In genomic region chr18:10249270-10249669, GRCh38 we compare ENCODE assay signal across 30 cellular contexts.
DNase-seq lines count a peak whose midpoint lies in the region; ATAC-seq and TF ChIP-seq lines count a peak whose summit lies in the region.
"Had no signal": no experiment of that assay in that cellular context is flagged by ENCODE, and none has a peak within 500 bp of the region (broad histone marks: within the 10 kb centered on the region; RNA-seq: fewer than 3 reads in every experiment).

No MANE protein-coding gene starts in this region.

- no peaks in the 10 kb centered on the region for H3K9me3 Mint-ChIP-seq in dendritic cell treated with granulocyte-macrophage colony-stimulating factor and Interleukin-4, amounts not matched to agents 40 ng/mL and 50 ng/mL, for 4 days
- H3K9me3 Mint-ChIP-seq: activated T-helper 2 cell treated with anti-CD3 and anti-CD28 coated beads, Interferon-gamma antibody, Interleukin-2, Interleukin-4, amounts not matched to agents 10 μg/mL and 5 μg/mL and 100 μg/mL, durations not matched to agents 14 hours and 24 hours and 36 hours; memory B cell had no signal

- H3K36me3 Mint-ChIP-seq in dendritic cell treated with granulocyte-macrophage colony-stimulating factor and Interleukin-4, amounts not matched to agents 40 ng/mL and 50 ng/mL, for 4 days (ENCODE audit: low read depth) = no peaks in the 10 kb centered on the region
- H3K36me3 Mint-ChIP-seq: memory B cell had no signal

- no peak for TF ChIP-seq CTCF in left ventricle myocardium inferior (IDR thresholded peaks at IDR 0.05; ENCODE audit: borderline replicate concordance)

- H3K27me3 Mint-ChIP-seq in dendritic cell treated with granulocyte-macrophage colony-stimulating factor and Interleukin-4, amounts not matched to agents 40 ng/mL and 50 ng/mL, for 4 days = peaks cover 10% of the 10 kb centered on the region
- H3K27me3 Mint-ChIP-seq: B cell, memory B cell had no signal

- no peak overlapping the region for H3K4me3 ChIP-seq in left ventricle myocardium inferior
- H3K4me3 ChIP-seq: breast epithelium, prostate gland, right lobe of liver, thyroid gland had no signal

- DNase-seq in left ventricle myocardium inferior (no peak), Right ventricle myocardium inferior (ENCODE audit: missing footprints) (no peak), NCI-H524 treated with DMSO at 0.1 percent for 48 hours (lab: John Stamatoyannopoulos, UW) (peak; percentile 20), NCI-H1417 treated with DMSO at 0.1 percent for 48 hours (lab: John Stamatoyannopoulos, UW) (no peak), posterior cingulate gyrus (no peak)
- DNase-seq: activated CD4-positive, alpha-beta T cell treated with anti-CD3 and anti-CD28 coated beads for 48 hours; activated CD8-positive, alpha-beta memory T cell treated with anti-CD3 and anti-CD28 coated beads for 24 hours; activated naive CD4-positive, alpha-beta T cell treated with anti-CD3 and anti-CD28 coated beads, Interleukin-2, amount 50 U/mL, for 16 hours; activated T-cell treated with anti-CD3 and anti-CD28 coated beads for 4 hours; hippocampal formation; left colon; NCI-H1092; NCI-H1930; NCI-H2171 treated with DMSO at 0.1 percent for 48 hours; NCI-H526 treated with DMSO at 0.1 percent for 48 hours; right lobe of liver; SIG-M5; T-helper 9 cell; thyroid gland had no signal

- ATAC-seq in Right ventricle myocardium inferior = no peak
- ATAC-seq in GM18868 (IDR thresholded peaks at IDR 0.05; ENCODE audit: unreplicated experiment) = no peak
- no peak for ATAC-seq in HG03342 (IDR thresholded peaks at IDR 0.05; ENCODE audit: unreplicated experiment)
- ATAC-seq: HepG2, left colon, Panc1, right lobe of liver had no signal

- no peaks in the 10 kb centered on the region for H3K9me3 ChIP-seq in left ventricle myocardium inferior (replicated peaks)
- H3K9me3 ChIP-seq: breast epithelium, prostate gland, right lobe of liver, thyroid gland had no signal

- no peak overlapping the region for H3K4me3 Mint-ChIP-seq in dendritic cell treated with granulocyte-macrophage colony-stimulating factor and Interleukin-4, amounts not matched to agents 40 ng/mL and 50 ng/mL, for 4 days
- H3K4me3 Mint-ChIP-seq: B cell, memory B cell had no signal

- peaks cover 28% of the 10 kb centered on the region for H3K4me1 ChIP-seq in left ventricle myocardium inferior
- H3K4me1 ChIP-seq: breast epithelium, prostate gland, right lobe of liver, thyroid gland had no signal

- peak overlapping the region; percentile 39 for H3K27ac Mint-ChIP-seq in dendritic cell treated with granulocyte-macrophage colony-stimulating factor and Interleukin-4, amounts not matched to agents 40 ng/mL and 50 ng/mL, for 4 days
- H3K27ac Mint-ChIP-seq: activated T-helper 2 cell treated with anti-CD3 and anti-CD28 coated beads, Interferon-gamma antibody, Interleukin-2, Interleukin-4, amounts not matched to agents 10 μg/mL and 5 μg/mL and 100 μg/mL, durations not matched to agents 14 hours and 24 hours and 36 hours; B cell; memory B cell had no signal

- intact Hi-C loops in left ventricle myocardium inferior (cut with micrococcal nuclease) = no loop called here
- intact Hi-C loops in Right ventricle myocardium inferior (cut with DNase I) = loop anchor here (5.0 to 10.0 kb wide), 3 partner anchors 156 to 266 kb away; no protein-coding TSS in a partner anchor
- intact Hi-C loops in dendritic cell treated with granulocyte-macrophage colony-stimulating factor and Interleukin-4, amounts not matched to agents 40 ng/mL and 50 ng/mL, for 4 days (cut with micrococcal nuclease) = no loop called here
- intact Hi-C loops in posterior cingulate gyrus (cut with DNase I) = no loop called here

- no peaks in the 10 kb centered on the region for H3K36me3 ChIP-seq in left ventricle myocardium inferior
- H3K36me3 ChIP-seq: breast epithelium, prostate gland, right lobe of liver, thyroid gland had no signal

- peak overlapping the region; percentile 17 for H3K27ac ChIP-seq in left ventricle myocardium inferior (replicated peaks)
- H3K27ac ChIP-seq: breast epithelium, prostate gland, right lobe of liver, thyroid gland, VCaP had no signal

- no peaks in the 10 kb centered on the region for H3K27me3 ChIP-seq in left ventricle myocardium inferior (ENCODE audit: low read depth)
- H3K27me3 ChIP-seq: breast epithelium, right lobe of liver, thyroid gland had no signal

- H3K4me1 Mint-ChIP-seq in dendritic cell treated with granulocyte-macrophage colony-stimulating factor and Interleukin-4, amounts not matched to agents 40 ng/mL and 50 ng/mL, for 4 days (ENCODE audit: low read depth) = peaks cover 42% of the 10 kb centered on the region
